Comparison of ENCODE assay signal across 11 cellular contexts in genomic region chr3:50583897-50584296, GRCh38. TPM values are rescaled to one million over a fixed set of nuclear protein-coding genes. Genes with fewer than 3 reads are reported as not detected.
DNase-seq lines count a peak whose midpoint lies in the region; ATAC-seq and TF ChIP-seq lines count a peak whose summit lies in the region.
"Had no signal": no experiment of that assay in that cellular context is flagged by ENCODE, and none has a peak within 500 bp of the region (broad histone marks: within the 10 kb centered on the region; RNA-seq: fewer than 3 reads in every experiment).

No MANE protein-coding gene starts in this region.

- no peaks in the 10 kb centered on the region for H3K9me3 ChIP-seq in endodermal cell (ENCODE audit: control insufficient read depth, low read length)
- no peaks in the 10 kb centered on the region for H3K9me3 ChIP-seq in effector memory CD4-positive, alpha-beta T cell (ENCODE audit: control insufficient read depth, low read length)
- H3K9me3 ChIP-seq: BLaER1 had no signal

- H3K4me3 ChIP-seq in endodermal cell (ENCODE audit: low read length) = no peak overlapping the region
- no peak overlapping the region for H3K4me3 ChIP-seq in effector memory CD4-positive, alpha-beta T cell (ENCODE audit: insufficient read depth, low read depth, low read length, poor library complexity, severe bottlenecking)
- H3K4me3 ChIP-seq: BLaER1 had no signal

- no peak for TF ChIP-seq CTCF in endodermal cell (conservative IDR thresholded peaks at IDR 0.05)
- TF ChIP-seq CTCF in nephron progenitor cell (IDR thresholded peaks at IDR 0.05) = no peak

- peak overlapping the region; percentile 19 for H3K27ac ChIP-seq in endodermal cell (ENCODE audit: low read depth, low read length)
- no peak overlapping the region for H3K27ac ChIP-seq in effector memory CD4-positive, alpha-beta T cell (ENCODE audit: insufficient read depth, low read length, poor library complexity, severe bottlenecking)
- H3K27ac ChIP-seq: BLaER1 had no signal

- peaks cover 39% of the 10 kb centered on the region for H3K36me3 Mint-ChIP-seq in stimulated activated naive CD8-positive, alpha-beta T cell treated with anti-CD3 and anti-CD28 coated beads, Interleukin-15, Interleukin-2, amounts not matched to agents 100 ng/mL and 50 ng/mL, for 24 hours (ENCODE audit: low read depth)
- peaks cover 2% of the 10 kb centered on the region for H3K36me3 Mint-ChIP-seq in endodermal cell (ENCODE audit: low read depth)
- H3K36me3 Mint-ChIP-seq in nephron progenitor cell (ENCODE audit: low read depth) = peaks cover 7% of the 10 kb centered on the region

- DNase-seq in stimulated activated naive CD8-positive, alpha-beta T cell treated with anti-CD3 and anti-CD28 coated beads, Interleukin-15, Interleukin-2, amounts not matched to agents 100 U/mL and 50 U/mL, for 24 hours = no peak
- no peak for DNase-seq in endodermal cell
- no peak for DNase-seq in nephron progenitor cell
- no peak for DNase-seq in NAMALWA (ENCODE audit: low spot score)
- no peak for DNase-seq in effector memory CD4-positive, alpha-beta T cell
- no peak for DNase-seq in germinal center (ENCODE audit: low spot score)
- DNase-seq: naive thymus-derived CD8-positive, alpha-beta T cell; stimulated activated CD4-positive, alpha-beta T cell treated with anti-CD3 and anti-CD28 coated beads, Interleukin-2, amount 100 ng/mL, for 48 hours had no signal

- H3K27ac Mint-ChIP-seq in stimulated activated naive CD8-positive, alpha-beta T cell treated with anti-CD3 and anti-CD28 coated beads, Interleukin-15, Interleukin-2, amounts not matched to agents 100 ng/mL and 50 ng/mL, for 24 hours = peak overlapping the region; percentile 93
- H3K27ac Mint-ChIP-seq in endodermal cell (peak overlapping the region; percentile 62), nephron progenitor cell (peak overlapping the region; percentile 26)

- 92 to 95% methylated on average over 6 of the region's 6 CpGs for WGBS in endodermal cell (ENCODE audit: insufficient coverage in 1 of 2, insufficient read length in 1 of 2), 2 experiments

- peaks cover 64% of the 10 kb centered on the region for H3K4me1 Mint-ChIP-seq in stimulated activated naive CD8-positive, alpha-beta T cell treated with anti-CD3 and anti-CD28 coated beads, Interleukin-15, Interleukin-2, amounts not matched to agents 100 ng/mL and 50 ng/mL, for 24 hours (ENCODE audit: low read depth)
- H3K4me1 Mint-ChIP-seq in endodermal cell (no peaks in the 10 kb centered on the region), nephron progenitor cell (peaks cover 4% of the 10 kb centered on the region)

- H3K4me1 ChIP-seq in endodermal cell (ENCODE audit: control insufficient read depth, insufficient read depth, low read length) = peaks cover 2% of the 10 kb centered on the region
- H3K4me1 ChIP-seq in effector memory CD4-positive, alpha-beta T cell (ENCODE audit: control insufficient read depth, insufficient read depth, low read length, poor library complexity, severe bottlenecking) = peaks cover 29% of the 10 kb centered on the region

- no peak for ATAC-seq in stimulated activated naive CD8-positive, alpha-beta T cell treated with anti-CD3 and anti-CD28 coated beads, Interleukin-15, Interleukin-2, amounts not matched to agents 100 U/mL and 50 U/mL, for 24 hours
- no peak for ATAC-seq in GM21360 (IDR thresholded peaks at IDR 0.05; ENCODE audit: unreplicated experiment)
- ATAC-seq: naive thymus-derived CD8-positive, alpha-beta T cell had no signal

- peaks cover 13% of the 10 kb centered on the region for H3K36me3 ChIP-seq in endodermal cell (ENCODE audit: control insufficient read depth, insufficient read depth, low read length)
- peaks cover 11% of the 10 kb centered on the region for H3K36me3 ChIP-seq in effector memory CD4-positive, alpha-beta T cell (ENCODE audit: control insufficient read depth, insufficient read depth, low read length)

- no peaks in the 10 kb centered on the region for H3K27me3 Mint-ChIP-seq in stimulated activated naive CD8-positive, alpha-beta T cell treated with anti-CD3 and anti-CD28 coated beads, Interleukin-15, Interleukin-2, amounts not matched to agents 100 ng/mL and 50 ng/mL, for 24 hours
- peaks cover 5% of the 10 kb centered on the region for H3K27me3 Mint-ChIP-seq in endodermal cell (ENCODE audit: insufficient read depth)
- peaks cover 4% of the 10 kb centered on the region for H3K27me3 Mint-ChIP-seq in nephron progenitor cell (ENCODE audit: low read depth, poor library complexity)
- H3K27me3 Mint-ChIP-seq: naive thymus-derived CD8-positive, alpha-beta T cell had no signal

- no peaks in the 10 kb centered on the region for H3K9me3 Mint-ChIP-seq in stimulated activated naive CD8-positive, alpha-beta T cell treated with anti-CD3 and anti-CD28 coated beads, Interleukin-15, Interleukin-2, amounts not matched to agents 100 ng/mL and 50 ng/mL, for 24 hours
- H3K9me3 Mint-ChIP-seq in endodermal cell = no peaks in the 10 kb centered on the region
- no peaks in the 10 kb centered on the region for H3K9me3 Mint-ChIP-seq in nephron progenitor cell
- H3K9me3 Mint-ChIP-seq: naive thymus-derived CD8-positive, alpha-beta T cell had no signal

- no peak overlapping the region for H3K4me3 Mint-ChIP-seq in stimulated activated naive CD8-positive, alpha-beta T cell treated with anti-CD3 and anti-CD28 coated beads, Interleukin-15, Interleukin-2, amounts not matched to agents 100 ng/mL and 50 ng/mL, for 24 hours
- H3K4me3 Mint-ChIP-seq in endodermal cell = no peak overlapping the region
- no peak overlapping the region for H3K4me3 Mint-ChIP-seq in nephron progenitor cell
- H3K4me3 Mint-ChIP-seq: naive thymus-derived CD8-positive, alpha-beta T cell had no signal

- H3K9ac ChIP-seq in endodermal cell (ENCODE audit: extremely low read depth, low read length, poor library complexity, severe bottlenecking) = no peak overlapping the region
- H3K9ac ChIP-seq: BLaER1 had no signal

- no peaks in the 10 kb centered on the region for H3K27me3 ChIP-seq in endodermal cell (ENCODE audit: control insufficient read depth, insufficient read depth, low read length, poor library complexity, severe bottlenecking)
- H3K27me3 ChIP-seq in effector memory CD4-positive, alpha-beta T cell (replicated peaks; ENCODE audit: control insufficient read depth, insufficient read depth, low read length, poor library complexity, severe bottlenecking) = no peaks in the 10 kb centered on the region
- H3K27me3 ChIP-seq: BLaER1 had no signal

RNA-seq across cellular contexts. Expression of gene HEMK1, which starts 14.6 kb away (rescaled TPM):
- 10 to 100 TPM; 24.1 to 25.8 TPM for total RNA-seq in endodermal cell
- 21.2 TPM for polyA plus RNA-seq in endodermal cell (2013, experiment 1 of 2)
- 19.8 TPM for polyA plus RNA-seq in endodermal cell (2013, experiment 2 of 2)

RNA-seq across cellular contexts. Expression of gene C3orf18, which starts 16.4 kb away (rescaled TPM):
- 10 to 100 TPM; 14.4 to 16.9 TPM for total RNA-seq in endodermal cell
- 15.6 TPM for polyA plus RNA-seq in endodermal cell (2013, experiment 1 of 2)
- 15.4 TPM for polyA plus RNA-seq in endodermal cell (2013, experiment 2 of 2)

RNA-seq across cellular contexts. Expression of gene CISH, which starts 27.7 kb away (rescaled TPM):
- 1 to 10 TPM; 1.2 to 2.0 TPM for total RNA-seq in endodermal cell
- polyA plus RNA-seq in endodermal cell (2013, experiment 1 of 2) = 3.6 TPM
- polyA plus RNA-seq in endodermal cell (2013, experiment 2 of 2) = 3.7 TPM

RNA-seq across cellular contexts. Expression of gene MAPKAPK3, which starts 33.1 kb away (rescaled TPM):
- total RNA-seq in endodermal cell = 10 to 100 TPM; 37.2 to 39.7 TPM
- 29.9 TPM for polyA plus RNA-seq in endodermal cell (2013, experiment 1 of 2)
- 26.1 TPM for polyA plus RNA-seq in endodermal cell (2013, experiment 2 of 2)

Comparison
In these comparisons a context has a peak if more than half of its experiments do, and no peak if none do; other contexts are left out.
1. H3K27ac Mint-ChIP-seq: peak in every context shown above with its lines; median percentile 93 in stimulated activated naive CD8-positive, alpha-beta T cell treated with anti-CD3 and anti-CD28 coated beads, Interleukin-15, Interleukin-2, amounts not matched to agents 100 ng/mL and 50 ng/mL, for 24 hours; 62 in endodermal cell; 26 in nephron progenitor cell.